Comparison of ENCODE assay signal across 10 cellular contexts in genomic region chr5:73899055-73899454, GRCh38.
A peak's percentile ranks its signal among the peaks of the same experiment; 100 is the strongest.
DNase-seq lines count a peak whose midpoint lies in the region; ATAC-seq and TF ChIP-seq lines count a peak whose summit lies in the region.
"Had no signal": no experiment of that assay in that cellular context is flagged by ENCODE, and none has a peak within 500 bp of the region (broad histone marks: within the 10 kb centered on the region; RNA-seq: fewer than 3 reads in every experiment).

No MANE protein-coding gene starts in this region.

- no peak overlapping the region for H3K9ac ChIP-seq in SK-N-SH

- H3K4me1 ChIP-seq in SK-N-SH (ENCODE audit: control insufficient read depth in 1 of 2, insufficient read depth in 2 of 2, low read depth in 1 of 2, low read length in 1 of 2) = peaks cover 0 to 28% of the 10 kb centered on the region in 2 experiments; a peak in 2 of 4 replicates
- peaks cover 4% of the 10 kb centered on the region for H3K4me1 ChIP-seq in hepatocyte (ENCODE audit: insufficient read depth)

- H3K4me3 ChIP-seq in SK-N-SH (ENCODE audit: low read depth in 2 of 2, low read length in 1 of 2) (no peak overlapping the region), hepatocyte (no peak overlapping the region)

- H3K9me2 ChIP-seq in SK-N-SH (no peaks in the 10 kb centered on the region), hepatocyte (replicated peaks; ENCODE audit: insufficient read depth) (no peaks in the 10 kb centered on the region)

- TF ChIP-seq RAD21 in SK-N-SH (IDR thresholded peaks at IDR 0.05; ENCODE audit: low read length) = no peak

- H4K20me1 ChIP-seq in SK-N-SH (ENCODE audit: insufficient read depth) (no peaks in the 10 kb centered on the region), hepatocyte (ENCODE audit: insufficient read depth, poor library complexity, severe bottlenecking) (no peaks in the 10 kb centered on the region)

- H3K36me3 ChIP-seq in SK-N-SH (replicated peaks in 1 of 2; ENCODE audit: control insufficient read depth in 1 of 2, insufficient read depth in 2 of 2, low read length in 1 of 2) = peaks cover 0 to 3% of the 10 kb centered on the region in 2 experiments
- no peaks in the 10 kb centered on the region for H3K36me3 ChIP-seq in hepatocyte (replicated peaks; ENCODE audit: insufficient read depth, low read depth)

- H3K4me2 ChIP-seq in SK-N-SH = no peak overlapping the region
- H3K4me2 ChIP-seq in hepatocyte = no peak overlapping the region

- no peaks in the 10 kb centered on the region for H3K27me3 ChIP-seq in SK-N-SH (ENCODE audit: insufficient read depth)
- no peaks in the 10 kb centered on the region for H3K27me3 ChIP-seq in hepatocyte

- POLR2A ChIA-PET in SK-N-SH (lab: Yijun Ruan, JAX) = no interaction called here

- TF ChIP-seq CTCF in SK-N-SH (IDR thresholded peaks at IDR 0.05) (no peak), hepatocyte (IDR thresholded peaks at IDR 0.05; ENCODE audit: poor library complexity) (no peak)

- no peak for ATAC-seq in SK-N-SH treated with all-trans-retinoic acid at 6 μM for 48 hours
- ATAC-seq in GM21390 (IDR thresholded peaks at IDR 0.05; ENCODE audit: unreplicated experiment) = peak; percentile 79
- ATAC-seq in HG03354 (IDR thresholded peaks at IDR 0.05; ENCODE audit: poor library complexity, severe bottlenecking, unreplicated experiment) = peak; percentile 83

- no peak for TF ChIP-seq EP300 in SK-N-SH (IDR thresholded peaks at IDR 0.05; ENCODE audit: borderline replicate concordance in 1 of 2, low read depth in 1 of 2, low read length in 1 of 2)

- H3K79me2 ChIP-seq in SK-N-SH (ENCODE audit: insufficient read depth) = no peaks in the 10 kb centered on the region
- H3K79me2 ChIP-seq in hepatocyte = no peaks in the 10 kb centered on the region

- WGBS in SK-N-SH (ENCODE audit: low lambda C conversion rate) = 70% methylated on average over 5 of the region's 9 CpGs
- 54% methylated on average over 9 of the region's 9 CpGs for WGBS in hepatocyte (ENCODE audit: low lambda C conversion rate, missing lambda C conversion rate)

- no peak overlapping the region; a peak in 1 of 4 replicates for H3K27ac ChIP-seq in SK-N-SH (ENCODE audit: low read depth in 2 of 2, low read length in 1 of 2)
- H3K27ac ChIP-seq in hepatocyte = peak overlapping the region; percentile 59

- H2AFZ ChIP-seq in SK-N-SH (ENCODE audit: low read depth) (no peak overlapping the region), hepatocyte (no peak overlapping the region)

- DNase-seq in SK-N-SH = peak; percentile 48
- DNase-seq in hepatocyte (ENCODE audit: low spot score) = no peak
- DNase-seq in SIG-M5 (lab: John Stamatoyannopoulos, UW) = no peak
- no peak for DNase-seq in 8988T
- DNase-seq in HCEC 1CT = no peak
- DNase-seq: activated naive CD8-positive, alpha-beta T cell treated with anti-CD3 and anti-CD28 coated beads, Interleukin-2, amount 10 ng/mL, durations not matched to agents 7 days and 5 days; midbrain had no signal

- H3K9me3 ChIP-seq in SK-N-SH (no peaks in the 10 kb centered on the region), hepatocyte (ENCODE audit: low read depth) (no peaks in the 10 kb centered on the region)

- H3F3A ChIP-seq in SK-N-SH (replicated peaks; ENCODE audit: insufficient read depth) = peaks cover 5% of the 10 kb centered on the region

- CTCF ChIA-PET in SK-N-SH (lab: Yijun Ruan, JAX) = interaction anchor here (0.6 to 1.9 kb wide), 7 partner anchors 106 to 750 kb away, joined by 3 to 6 read pairs (median 4); partner anchors contain the start of gene ENC1

TF ChIP-seq in SK-N-SH, 30 proteins besides CTCF, POLR2A, EP300 and RAD21:
- no peak for TF ChIP-seq ELF1 (IDR thresholded peaks at IDR 0.05)
- no peak for TF ChIP-seq TEAD4 (IDR thresholded peaks at IDR 0.05; ENCODE audit: borderline replicate concordance, insufficient read depth)
- TF ChIP-seq TCF12 (IDR thresholded peaks at IDR 0.05) = no peak
- TF ChIP-seq REST (IDR thresholded peaks at IDR 0.05; ENCODE audit: low read depth, low read length) = no peak
- no peak for TF ChIP-seq PBX3 (IDR thresholded peaks at IDR 0.05)
- no peak for TF ChIP-seq NFIC (IDR thresholded peaks at IDR 0.05; ENCODE audit: borderline replicate concordance)
- TF ChIP-seq CHD2 (IDR thresholded peaks at IDR 0.05; ENCODE audit: low read length, partially characterized antibody) = peak; percentile 25
- no peak for TF ChIP-seq POLR2AphosphoS5 (IDR thresholded peaks at IDR 0.05; ENCODE audit: low read depth, low read length)

TF ChIP-seq in SK-N-SH treated with all-trans-retinoic acid at 6 μM for 48 hours, 23 proteins besides CTCF, POLR2A, EP300 and RAD21:
- TF ChIP-seq CREB5 (CRISPR knock-in tag; IDR thresholded peaks at IDR 0.05; ENCODE audit: low read depth) (no peak), PPARA (CRISPR knock-in tag; IDR thresholded peaks at IDR 0.05; ENCODE audit: borderline replicate concordance) (no peak), ARNTL (CRISPR knock-in tag; IDR thresholded peaks at IDR 0.05; ENCODE audit: borderline replicate concordance, low read depth) (no peak), ZNF70 (CRISPR knock-in tag; IDR thresholded peaks at IDR 0.05) (no peak), CSRNP3 (CRISPR knock-in tag; IDR thresholded peaks at IDR 0.05) (no peak), ISL1 (CRISPR knock-in tag; IDR thresholded peaks at IDR 0.05) (no peak), ZNF8 (CRISPR knock-in tag; IDR thresholded peaks at IDR 0.05) (no peak), ZC3H10 (CRISPR knock-in tag; IDR thresholded peaks at IDR 0.05) (no peak), POU6F1 (CRISPR knock-in tag; IDR thresholded peaks at IDR 0.05; ENCODE audit: borderline replicate concordance, low read depth) (no peak), RARB (CRISPR knock-in tag; IDR thresholded peaks at IDR 0.05) (no peak)
